Comparison of ENCODE assay signal across 9 cellular contexts in genomic region chr12:102169922-102170698, GRCh38. TPM values are rescaled to one million over a fixed set of nuclear protein-coding genes. Genes with fewer than 3 reads are reported as not detected.
DNase-seq lines count a peak whose midpoint lies in the region; ATAC-seq, FAIRE-seq and TF ChIP-seq lines count a peak whose summit lies in the region.
"Had no signal": no experiment of that assay in that cellular context is flagged by ENCODE, and none has a peak within 500 bp of the region (broad histone marks: within the 10 kb centered on the region; RNA-seq: fewer than 3 reads in every experiment).

No MANE protein-coding gene starts in this region.

- TF ChIP-seq EP300 in HepG2 (IDR thresholded peaks at IDR 0.05; ENCODE audit: low read depth in 2 of 2, low read length in 2 of 2) (no peak), HepG2 (CRISPR knock-in tag; IDR thresholded peaks at IDR 0.05; ENCODE audit: borderline replicate concordance) (no peak)

- H3K9me3 ChIP-seq in heart left ventricle: no peaks in the 10 kb centered on the region
- no peaks in the 10 kb centered on the region for H3K9me3 ChIP-seq in right cardiac atrium (ENCODE audit: control insufficient read depth, low read length)
- H3K9me3 ChIP-seq in Loucy (ENCODE audit: insufficient read depth, low read depth, low read length): no peaks in the 10 kb centered on the region
- no peaks in the 10 kb centered on the region for H3K9me3 ChIP-seq in HepG2 (ENCODE audit: low read length)

- TF ChIP-seq CTCF in heart left ventricle (IDR thresholded peaks at IDR 0.05) (peak; percentile 43 to 70 (median 58)), Loucy (conservative IDR thresholded peaks at IDR 0.05; ENCODE audit: low read length) (peak; percentile 85), astrocyte of the cerebellum (IDR thresholded peaks at IDR 0.05; ENCODE audit: low read depth, low read length, missing control alignments) (peak; percentile 80), HepG2 (CRISPR knock-in tag; IDR thresholded peaks at IDR 0.05) (peak; percentile 73)

- no peaks in the 10 kb centered on the region for H3F3A ChIP-seq in Loucy (ENCODE audit: low read depth)

- no peak overlapping the region for H3K4me2 ChIP-seq in Loucy (ENCODE audit: low read depth, low read length, poor library complexity, severe bottlenecking)
- no peak overlapping the region for H3K4me2 ChIP-seq in HepG2 (ENCODE audit: low read depth, low read length)

- no peak overlapping the region for H3K9ac ChIP-seq in Loucy (ENCODE audit: low read depth, low read length, poor library complexity, severe bottlenecking)
- H3K9ac ChIP-seq in HepG2 (ENCODE audit: insufficient read depth, low read depth, low read length): no peak overlapping the region

- in situ Hi-C loops in astrocyte of the cerebellum (cut with HindIII; ENCODE audit: low sequenced_read_pairs): no loop called here
- in situ Hi-C loops in HepG2 (cut with HindIII; ENCODE audit: extremely low pct_ligation_motif_present, low pct_unique_long_range_greater_than_20kb): no loop called here

- no peak for TF ChIP-seq RAD21 in HepG2 (CRISPR knock-in tag; IDR thresholded peaks at IDR 0.05)

- no peaks in the 10 kb centered on the region for H3K9me2 ChIP-seq in Loucy (replicated peaks; ENCODE audit: low read depth, low read length)

- DNase-seq in heart left ventricle (no peak), right cardiac atrium (no peak), astrocyte of the cerebellum (ENCODE audit: low read depth) (peak; percentile 6), HepG2 (ENCODE audit: low spot score) (peak; percentile 9), dedifferentiated amniotic fluid mesenchymal stem cell (ENCODE audit: extremely low spot score) (no peak)
- no peak for DNase-seq in activated CD8-positive, alpha-beta memory T cell treated with anti-CD3 and anti-CD28 coated beads for 24 hours
- DNase-seq: activated naive CD8-positive, alpha-beta T cell treated with anti-CD3 and anti-CD28 coated beads, Interleukin-2, amount 10 ng/mL, durations not matched to agents 7 days and 5 days had no signal

- no TSS peak for BruUV-seq in HepG2 (replicated peaks; lab: Mats Ljungman, UMichigan)

- peaks cover 0 to 11% (median 0%) of the 10 kb centered on the region in 12 donors for H3K4me1 ChIP-seq in heart left ventricle
- no peaks in the 10 kb centered on the region for H3K4me1 ChIP-seq in right cardiac atrium (ENCODE audit: control insufficient read depth, insufficient read depth, low read length)
- H3K4me1 ChIP-seq in Loucy (ENCODE audit: insufficient read depth, low read length, poor library complexity, severe bottlenecking): no peaks in the 10 kb centered on the region
- no peaks in the 10 kb centered on the region for H3K4me1 ChIP-seq in HepG2 (ENCODE audit: insufficient read depth, low read length)

- H2AFZ ChIP-seq in Loucy (ENCODE audit: low read length) (no peak overlapping the region), HepG2 (ENCODE audit: low read length) (no peak overlapping the region)

- no peak overlapping the region for H3K27ac ChIP-seq in heart left ventricle
- H3K27ac ChIP-seq in right cardiac atrium (ENCODE audit: low read length): no peak overlapping the region
- H3K27ac ChIP-seq in HepG2 (ENCODE audit: extremely low read length, insufficient read depth, low read length): no peak overlapping the region

- TF ChIP-seq POLR2A in heart left ventricle (IDR thresholded peaks at IDR 0.05): no peak
- no peak for TF ChIP-seq POLR2A in HepG2 (IDR thresholded peaks at IDR 0.05; ENCODE audit: insufficient read depth in 1 of 2, low read depth in 2 of 2, low read length in 2 of 2)

- H3K27me3 ChIP-seq in heart left ventricle (no peaks in the 10 kb centered on the region), right cardiac atrium (ENCODE audit: control insufficient read depth, insufficient read depth) (no peaks in the 10 kb centered on the region), Loucy (ENCODE audit: insufficient read depth, low read length, poor library complexity, severe bottlenecking) (no peaks in the 10 kb centered on the region), HepG2 (ENCODE audit: control insufficient read depth in 1 of 2, insufficient read depth in 2 of 2, low read length in 2 of 2) (no peaks in the 10 kb centered on the region)

- CTCF ChIA-PET in HepG2 (lab: Yijun Ruan, JAX; ENCODE audit: low intra/inter-chr PET ratio, low total read pairs): no interaction called here

- H4K20me1 ChIP-seq in Loucy (ENCODE audit: insufficient read depth, low read length, poor library complexity, severe bottlenecking) (no peaks in the 10 kb centered on the region), HepG2 (ENCODE audit: insufficient read depth, low read length) (no peaks in the 10 kb centered on the region)

- H3K36me3 ChIP-seq in heart left ventricle (no peaks in the 10 kb centered on the region), Loucy (ENCODE audit: insufficient read depth, low read length) (peaks cover 41% of the 10 kb centered on the region), HepG2 (replicated peaks in 1 of 2; ENCODE audit: control insufficient read depth in 1 of 2, insufficient read depth in 2 of 2, low read length in 2 of 2) (no peaks in the 10 kb centered on the region; a peak in 1 of 5 replicates)

- POLR2A ChIA-PET in HepG2 (lab: Yijun Ruan, JAX): interaction anchor here (1.0 kb wide), 1 partner anchor 50 kb away, joined by 3 read pairs; the partner anchor contains the start of genes NUP37 and PARPBP

- FAIRE-seq in HepG2 (lab: Jason Lieb, UNC): peak; percentile 59

- intact Hi-C loops in heart left ventricle (cut with DNase I): loop anchor here in 8 of 10 donors (2.0 to 5.0 kb wide), 4 partner anchors 312 to 317 kb away; partner anchors contain the start of gene IGF1 (in 3 of the 8)
- intact Hi-C loops in right cardiac atrium (cut with DNase I): loop anchor here in 3 of 4 donors (5.0 to 10.0 kb wide), 2 partner anchors 312 to 315 kb away; partner anchors contain the start of gene IGF1 (in 3 of the 3)
- intact Hi-C loops in HepG2 (cut with micrococcal nuclease; ENCODE audit: unreplicated experiment): loop anchor here (1.0 to 2.0 kb wide), 3 partner anchors 231 to 373 kb away; no protein-coding TSS in a partner anchor

- WGBS in heart left ventricle, 4 donors: 94 to 98% (median 95%) methylated on average over 2 of the region's 2 CpGs
- WGBS in right cardiac atrium: 97% methylated on average over 2 of the region's 2 CpGs
- WGBS in HepG2 (ENCODE audit: low lambda C conversion rate): 98% methylated on average over 2 of the region's 2 CpGs

- no peaks in the 10 kb centered on the region for H3K79me2 ChIP-seq in Loucy (ENCODE audit: insufficient read depth, low read length)
- no peaks in the 10 kb centered on the region for H3K79me2 ChIP-seq in HepG2 (ENCODE audit: insufficient read depth, low read length)

- H3K4me3 ChIP-seq in heart left ventricle (no peak overlapping the region), right cardiac atrium (ENCODE audit: low read length) (no peak overlapping the region), Loucy (ENCODE audit: low read length, poor library complexity, severe bottlenecking) (no peak overlapping the region), astrocyte of the cerebellum (ENCODE audit: low read depth, low read length) (no peak overlapping the region), HepG2 (replicated peaks in 1 of 3; ENCODE audit: insufficient read depth in 1 of 3, low read depth in 2 of 3, low read length in 3 of 3) (no peak overlapping the region)

- no peak for ATAC-seq in heart left ventricle
- no peak for ATAC-seq in right cardiac atrium
- ATAC-seq in HepG2: peak; percentile 72
- no peak for ATAC-seq in HG02938 (IDR thresholded peaks at IDR 0.05; ENCODE audit: unreplicated experiment)

RNA-seq across cellular contexts. Expression of gene PMCH, which starts 27.5 kb away (rescaled TPM):
- total RNA-seq in heart left ventricle (not detected), right cardiac atrium (not detected), HepG2 (2016; rRNA removed; fragmentation: Illumina TruSeq; extraction: Trizol) (not detected in 2 replicates)
- polyA plus RNA-seq in heart left ventricle (not detected), right cardiac atrium (not detected), HepG2 (2011; rRNA removed) (not detected in 2 replicates)
- total RNA-seq in HepG2 (2016; cell fraction: cytosol; rRNA removed; fragmentation: Illumina TruSeq; extraction: Trizol; ENCODE audit: low read depth): not detected in 2 replicates
- not detected in 2 replicates for total RNA-seq in HepG2 (2016; cell fraction: insoluble cytoplasmic fraction; rRNA removed; fragmentation: Illumina TruSeq; extraction: Trizol)
- not detected in 2 replicates for total RNA-seq in HepG2 (2016; cell fraction: membrane; rRNA removed; fragmentation: Illumina TruSeq; extraction: Trizol)
- not detected in 2 replicates for total RNA-seq in HepG2 (2016; cell fraction: nucleus; rRNA removed; fragmentation: Illumina TruSeq; extraction: Trizol)
- polyA plus RNA-seq in HepG2 (2011; cell fraction: cytosol; rRNA removed): not detected in 2 replicates
- not detected in 2 replicates for polyA plus RNA-seq in HepG2 (2011; cell fraction: nucleus; rRNA removed)
- not detected in 2 replicates for polyA plus RNA-seq in HepG2 (2012)
- polyA plus RNA-seq in HepG2 (2016; cell fraction: cytosol; fragmentation: Illumina TruSeq; extraction: Trizol; ENCODE audit: low read depth): not detected in 2 replicates
- polyA plus RNA-seq in HepG2 (2016; cell fraction: insoluble cytoplasmic fraction; fragmentation: Illumina TruSeq; extraction: Trizol; ENCODE audit: low read depth): not detected in 2 replicates
- polyA plus RNA-seq in HepG2 (2016; cell fraction: membrane; fragmentation: Illumina TruSeq; extraction: Trizol; ENCODE audit: low read depth): not detected in 2 replicates
- not detected in 2 replicates for polyA plus RNA-seq in HepG2 (2016; cell fraction: nucleus; fragmentation: Illumina TruSeq; extraction: Trizol; ENCODE audit: insufficient read depth, low read depth)
- polyA minus RNA-seq in HepG2 (2011; rRNA and poly(A)+ RNA removed; ENCODE audit: low replicate concordance): not detected in 2 replicates
- polyA minus RNA-seq in HepG2 (2011; cell fraction: cytosol; rRNA and poly(A)+ RNA removed): not detected in 2 replicates
- not detected in 2 replicates for polyA minus RNA-seq in HepG2 (2011; cell fraction: nucleus; rRNA and poly(A)+ RNA removed)
- total RNA-seq: activated naive CD8-positive, alpha-beta T cell treated with anti-CD3 and anti-CD28 coated beads, Interleukin-2, amount 10 ng/mL, durations not matched to agents 7 days and 5 days had no signal

RNA-seq across cellular contexts. Expression of gene PARPBP, which starts 50.1 kb away (rescaled TPM):
- total RNA-seq in heart left ventricle (1 to 10 TPM in 2 of 9 donors, under 1 TPM in 6, not detected in 1; 0.25 to 2.3 (median 0.49) TPM), right cardiac atrium (1 to 10 TPM in 1 of 4 donors, under 1 TPM in 3; 0.47 to 1.3 (median 0.81) TPM), HepG2 (2016; rRNA removed; fragmentation: Illumina TruSeq; extraction: Trizol) (28.4 and 43.3 TPM in 2 replicates)
- polyA plus RNA-seq in heart left ventricle (under 1 TPM; 0.19 to 0.54 TPM), right cardiac atrium (0.43 TPM), HepG2 (2011; rRNA removed) (4.3 and 6.7 TPM in 2 replicates)
- total RNA-seq in HepG2 (2016; cell fraction: cytosol; rRNA removed; fragmentation: Illumina TruSeq; extraction: Trizol; ENCODE audit: low read depth): 9.2 and 10.5 TPM in 2 replicates
- 27.2 and 43.8 TPM in 2 replicates for total RNA-seq in HepG2 (2016; cell fraction: insoluble cytoplasmic fraction; rRNA removed; fragmentation: Illumina TruSeq; extraction: Trizol)
- 18.1 and 20.1 TPM in 2 replicates for total RNA-seq in HepG2 (2016; cell fraction: membrane; rRNA removed; fragmentation: Illumina TruSeq; extraction: Trizol)
- 42.1 and 44.8 TPM in 2 replicates for total RNA-seq in HepG2 (2016; cell fraction: nucleus; rRNA removed; fragmentation: Illumina TruSeq; extraction: Trizol)
- 1.8 and 2.8 TPM in 2 replicates for polyA plus RNA-seq in HepG2 (2011; cell fraction: cytosol; rRNA removed)
- polyA plus RNA-seq in HepG2 (2011; cell fraction: nucleus; rRNA removed): 6.8 and 6.9 TPM in 2 replicates
- polyA plus RNA-seq in HepG2 (2012): 5.9 and 8.7 TPM in 2 replicates
- polyA plus RNA-seq in HepG2 (2016; cell fraction: cytosol; fragmentation: Illumina TruSeq; extraction: Trizol; ENCODE audit: low read depth): 5.9 and 6.6 TPM in 2 replicates
- 36.8 and 38.0 TPM in 2 replicates for polyA plus RNA-seq in HepG2 (2016; cell fraction: insoluble cytoplasmic fraction; fragmentation: Illumina TruSeq; extraction: Trizol; ENCODE audit: low read depth)
- 13.0 and 14.4 TPM in 2 replicates for polyA plus RNA-seq in HepG2 (2016; cell fraction: membrane; fragmentation: Illumina TruSeq; extraction: Trizol; ENCODE audit: low read depth)
- 24.2 and 25.3 TPM in 2 replicates for polyA plus RNA-seq in HepG2 (2016; cell fraction: nucleus; fragmentation: Illumina TruSeq; extraction: Trizol; ENCODE audit: insufficient read depth, low read depth)
- polyA minus RNA-seq in HepG2 (2011; rRNA and poly(A)+ RNA removed; ENCODE audit: low replicate concordance): 3.8 and 19.2 TPM in 2 replicates
- 2.5 and 3.9 TPM in 2 replicates for polyA minus RNA-seq in HepG2 (2011; cell fraction: cytosol; rRNA and poly(A)+ RNA removed)
- polyA minus RNA-seq in HepG2 (2011; cell fraction: nucleus; rRNA and poly(A)+ RNA removed): 33.8 and 47.3 TPM in 2 replicates

RNA-seq across cellular contexts. Expression of gene NUP37, which starts 50.2 kb away (rescaled TPM):
- total RNA-seq in heart left ventricle: 10 to 100 TPM in 8 of 9 donors, 1 to 10 TPM in 1; 7.6 to 26.2 (median 16.1) TPM
- 10 to 100 TPM in 1 of 2 donors, 1 to 10 TPM in 1; 9.0 to 18.9 TPM for polyA plus RNA-seq in heart left ventricle
- total RNA-seq in right cardiac atrium: 10 to 100 TPM; 13.3 to 18.3 (median 16.3) TPM
- 17.0 TPM for polyA plus RNA-seq in right cardiac atrium
- 80.1 and 130 TPM in 2 replicates for total RNA-seq in HepG2 (2016; rRNA removed; fragmentation: Illumina TruSeq; extraction: Trizol)
- 15.1 and 15.2 TPM in 2 replicates for total RNA-seq in HepG2 (2016; cell fraction: cytosol; rRNA removed; fragmentation: Illumina TruSeq; extraction: Trizol; ENCODE audit: low read depth)
- 78.2 and 135 TPM in 2 replicates for total RNA-seq in HepG2 (2016; cell fraction: insoluble cytoplasmic fraction; rRNA removed; fragmentation: Illumina TruSeq; extraction: Trizol)
- 20.5 and 22.4 TPM in 2 replicates for total RNA-seq in HepG2 (2016; cell fraction: membrane; rRNA removed; fragmentation: Illumina TruSeq; extraction: Trizol)
- 36.4 and 40.5 TPM in 2 replicates for total RNA-seq in HepG2 (2016; cell fraction: nucleus; rRNA removed; fragmentation: Illumina TruSeq; extraction: Trizol)
- 29.4 and 50.6 TPM in 2 replicates for polyA plus RNA-seq in HepG2 (2011; rRNA removed)
- 22.0 and 25.7 TPM in 2 replicates for polyA plus RNA-seq in HepG2 (2011; cell fraction: cytosol; rRNA removed)
- polyA plus RNA-seq in HepG2 (2011; cell fraction: nucleus; rRNA removed): 6.8 and 8.4 TPM in 2 replicates
- 35.0 and 41.4 TPM in 2 replicates for polyA plus RNA-seq in HepG2 (2012)
- polyA plus RNA-seq in HepG2 (2016; cell fraction: cytosol; fragmentation: Illumina TruSeq; extraction: Trizol; ENCODE audit: low read depth): 7.8 and 9.1 TPM in 2 replicates
- 103 and 119 TPM in 2 replicates for polyA plus RNA-seq in HepG2 (2016; cell fraction: insoluble cytoplasmic fraction; fragmentation: Illumina TruSeq; extraction: Trizol; ENCODE audit: low read depth)
- polyA plus RNA-seq in HepG2 (2016; cell fraction: membrane; fragmentation: Illumina TruSeq; extraction: Trizol; ENCODE audit: low read depth): 11.8 and 14.2 TPM in 2 replicates
- polyA plus RNA-seq in HepG2 (2016; cell fraction: nucleus; fragmentation: Illumina TruSeq; extraction: Trizol; ENCODE audit: insufficient read depth, low read depth): 31.4 and 34.4 TPM in 2 replicates
- 12.3 and 26.8 TPM in 2 replicates for polyA minus RNA-seq in HepG2 (2011; rRNA and poly(A)+ RNA removed; ENCODE audit: low replicate concordance)
- 19.5 and 23.4 TPM in 2 replicates for polyA minus RNA-seq in HepG2 (2011; cell fraction: cytosol; rRNA and poly(A)+ RNA removed)
- polyA minus RNA-seq in HepG2 (2011; cell fraction: nucleus; rRNA and poly(A)+ RNA removed): 22.0 and 28.2 TPM in 2 replicates

Comparison
In these comparisons a context has a peak if more than half of its experiments do, and no peak if none do; other contexts are left out.
1. DNase-seq: peak in astrocyte of the cerebellum (single experiment) and HepG2 (single experiment); none in heart left ventricle (0 of 5), right cardiac atrium (0 of 3), activated CD8-positive, alpha-beta memory T cell treated with anti-CD3 and anti-CD28 coated beads for 24 hours (single experiment) and dedifferentiated amniotic fluid mesenchymal stem cell (single experiment).
2. Peak in every context shown above with its lines, with median percentiles within 50 percentile points of each other: CTCF ChIP-seq.